9 cellular contexts compared by ENCODE assay signal in the genomic region with DNA sequence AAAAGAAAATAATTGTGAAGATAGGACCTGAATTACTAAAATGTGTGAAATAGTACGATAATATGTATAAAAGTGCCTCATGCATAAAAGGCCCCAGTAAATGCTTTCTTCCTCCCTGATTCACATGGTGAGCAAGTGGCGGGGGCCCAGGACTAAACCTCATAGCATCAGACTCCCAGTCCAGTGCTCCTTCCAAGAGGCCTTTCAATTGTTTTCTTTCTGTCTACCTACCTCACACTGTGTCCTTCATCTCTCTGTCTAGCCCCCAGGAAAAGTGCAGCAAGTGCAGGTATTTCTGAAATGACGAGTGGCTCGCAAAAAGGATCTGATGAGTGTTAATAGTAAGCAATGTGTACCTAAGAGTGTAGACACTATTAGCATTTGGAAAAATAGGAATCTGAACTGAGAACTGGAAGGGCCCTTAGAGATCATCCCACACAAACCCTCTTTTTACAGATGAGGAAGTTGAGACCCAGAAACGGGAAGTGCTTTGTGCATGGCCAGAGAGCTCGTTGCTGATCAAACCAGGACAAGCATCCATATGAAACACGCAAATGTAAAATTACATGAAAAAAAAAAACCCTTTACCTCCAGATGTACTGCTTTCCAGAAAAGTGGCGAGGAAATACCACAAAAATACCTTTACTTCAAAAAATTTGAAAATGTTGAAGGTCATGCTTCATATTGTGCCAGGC.
A peak's percentile ranks its signal among the peaks of the same experiment; 100 is the strongest.
DNase-seq lines count a peak whose midpoint lies in the region; ATAC-seq and TF ChIP-seq lines count a peak whose summit lies in the region.
"Had no signal": no experiment of that assay in that cellular context is flagged by ENCODE, and none has a peak within 500 bp of the region (broad histone marks: within the 10 kb centered on the region; RNA-seq: fewer than 3 reads in every experiment).

No MANE protein-coding gene starts in this region.

- WGBS in endodermal cell (ENCODE audit: insufficient coverage in 1 of 2, insufficient read length in 1 of 2), 2 experiments, result 92 to 97% methylated on average over 5 to 8 of the region's 8 CpGs

- H3K36me3 Mint-ChIP-seq in central memory CD8-positive, alpha-beta T cell (ENCODE audit: insufficient read depth), result peaks cover 4% of the 10 kb centered on the region
- no peaks in the 10 kb centered on the region for H3K36me3 Mint-ChIP-seq in endodermal cell (ENCODE audit: low read depth)

- H3K79me2 ChIP-seq in Karpas-422 (ENCODE audit: low read length), result no peaks in the 10 kb centered on the region

- H3K4me2 ChIP-seq in Karpas-422 (ENCODE audit: low read depth, low read length, poor library complexity, severe bottlenecking), result peak overlapping the region; percentile 20

- no peaks in the 10 kb centered on the region for H3K9me3 Mint-ChIP-seq in central memory CD8-positive, alpha-beta T cell
- H3K9me3 Mint-ChIP-seq in endodermal cell, result no peaks in the 10 kb centered on the region

- no peaks in the 10 kb centered on the region for H3K9me3 ChIP-seq in Karpas-422 (ENCODE audit: low read length)
- no peaks in the 10 kb centered on the region for H3K9me3 ChIP-seq in endodermal cell (ENCODE audit: control insufficient read depth, low read length)

- H3K27ac Mint-ChIP-seq in central memory CD8-positive, alpha-beta T cell (ENCODE audit: low read depth), result no peak overlapping the region
- H3K27ac Mint-ChIP-seq in endodermal cell, result no peak overlapping the region

- H3K4me3 Mint-ChIP-seq in central memory CD8-positive, alpha-beta T cell, result peak overlapping the region; percentile 68
- H3K4me3 Mint-ChIP-seq in endodermal cell, result no peak overlapping the region

- H3K27me3 Mint-ChIP-seq in central memory CD8-positive, alpha-beta T cell, result no peaks in the 10 kb centered on the region
- no peaks in the 10 kb centered on the region for H3K27me3 Mint-ChIP-seq in endodermal cell (ENCODE audit: insufficient read depth)

- H3K9ac ChIP-seq in Karpas-422 (ENCODE audit: low read length) (no peak overlapping the region), endodermal cell (ENCODE audit: extremely low read depth, low read length, poor library complexity, severe bottlenecking) (no peak overlapping the region)

- H3K36me3 ChIP-seq in Karpas-422 (ENCODE audit: insufficient read depth, low read length) (no peaks in the 10 kb centered on the region), endodermal cell (ENCODE audit: control insufficient read depth, insufficient read depth, low read length) (no peaks in the 10 kb centered on the region)

- H3K4me1 ChIP-seq in Karpas-422 (ENCODE audit: low read length) (peaks cover 15% of the 10 kb centered on the region), endodermal cell (ENCODE audit: control insufficient read depth, insufficient read depth, low read length) (no peaks in the 10 kb centered on the region)

- no peak overlapping the region for H3K4me3 ChIP-seq in Karpas-422 (ENCODE audit: low read length)
- no peak overlapping the region for H3K4me3 ChIP-seq in endodermal cell (ENCODE audit: low read length)

- no peak overlapping the region for H2AFZ ChIP-seq in Karpas-422 (ENCODE audit: low read length)

- ATAC-seq in GM19452 (IDR thresholded peaks at IDR 0.05; ENCODE audit: unreplicated experiment), result peak; percentile 52
- no peak for ATAC-seq in central memory CD8-positive, alpha-beta T cell (replicated peaks; ENCODE audit: extremely low read depth, poor library complexity, severe bottlenecking)

- H3K27me3 ChIP-seq in Karpas-422 (ENCODE audit: low read length) (0 out of 2 replicates have a peak, but pooled peaks cover 3% of the 10 kb centered on the region), endodermal cell (ENCODE audit: control insufficient read depth, insufficient read depth, low read length, poor library complexity, severe bottlenecking) (no peaks in the 10 kb centered on the region)

- no peak for TF ChIP-seq CTCF in endodermal cell (conservative IDR thresholded peaks at IDR 0.05)

- DNase-seq in AML-193 (lab: John Stamatoyannopoulos, UW), result peak; percentile 83 to 84
- peak; percentile 63 for DNase-seq in Karpas-422
- DNase-seq in central memory CD8-positive, alpha-beta T cell (ENCODE audit: low spot score in 2 of 2), result no peak
- DNase-seq in endodermal cell, result no peak
- no peak for DNase-seq in T-helper 9 cell
- no peak for DNase-seq in HK-2 (ENCODE audit: unreplicated experiment)
- no peak for DNase-seq in NCI-H2081 treated with DMSO at 0.1 percent for 48 hours (lab: John Stamatoyannopoulos, UW)
- DNase-seq: NCI-H1092 had no signal

- H3K27ac ChIP-seq in Karpas-422 (ENCODE audit: low read length) (no peak overlapping the region), endodermal cell (ENCODE audit: low read depth, low read length) (no peak overlapping the region)

- no peaks in the 10 kb centered on the region for H4K20me1 ChIP-seq in Karpas-422 (ENCODE audit: insufficient read depth, low read depth, low read length)

- no peaks in the 10 kb centered on the region for H3K9me2 ChIP-seq in Karpas-422 (replicated peaks; ENCODE audit: insufficient read depth, low read length)

- peaks cover 15% of the 10 kb centered on the region for H3K4me1 Mint-ChIP-seq in central memory CD8-positive, alpha-beta T cell
- H3K4me1 Mint-ChIP-seq in endodermal cell, result peaks cover 23% of the 10 kb centered on the region

Comparison
In these comparisons a context has a peak if more than half of its experiments do, and no peak if none do; other contexts are left out.
1. DNase-seq: peak in AML-193 (2 of 2) and Karpas-422 (single experiment); none in central memory CD8-positive, alpha-beta T cell (0 of 2), endodermal cell (single experiment), T-helper 9 cell (single experiment), HK-2 (single experiment) and NCI-H2081 treated with DMSO at 0.1 percent for 48 hours (single experiment).